2 cellular contexts compared by ENCODE assay signal in the genomic region with DNA sequence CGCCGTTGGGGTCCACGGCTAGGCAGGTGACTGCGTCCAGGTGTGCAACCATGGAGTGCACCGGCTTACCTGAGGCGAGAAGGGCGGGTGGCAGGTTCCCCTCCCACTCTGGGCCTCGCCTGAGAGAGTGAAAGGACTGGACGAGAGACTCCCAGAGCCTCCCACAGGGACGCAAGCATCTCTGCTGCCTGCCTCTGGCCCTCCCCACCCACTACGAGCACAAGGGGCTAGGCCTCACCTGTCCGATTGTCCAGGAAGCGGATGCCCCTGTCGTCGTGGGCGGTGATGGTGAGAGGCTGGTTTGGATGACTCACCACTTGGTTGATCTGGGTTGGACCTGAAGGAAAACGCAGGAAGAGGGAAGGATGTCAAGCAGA.
TF ChIP-seq lines count a peak whose summit lies in the region.

No MANE protein-coding gene starts in this region.

TF ChIP-seq in WTC11, 78 proteins besides CTCF, POLR2A, EP300 and RAD21:
- TF ChIP-seq TEAD1 (CRISPR knock-in tag; IDR thresholded peaks at IDR 0.05) = no peak

TF ChIP-seq in endothelial cell of umbilical vein, 7 proteins besides CTCF, POLR2A, EP300 and RAD21:
- TF ChIP-seq, protein P1, sequence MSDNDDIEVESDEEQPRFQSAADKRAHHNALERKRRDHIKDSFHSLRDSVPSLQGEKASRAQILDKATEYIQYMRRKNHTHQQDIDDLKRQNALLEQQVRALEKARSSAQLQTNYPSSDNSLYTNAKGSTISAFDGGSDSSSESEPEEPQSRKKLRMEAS (IDR thresholded peaks at IDR 0.05; ENCODE audit: insufficient read depth, insufficient read length) = no peak
- TF ChIP-seq MYC (IDR thresholded peaks at IDR 0.05; ENCODE audit: low read depth, low read length) = no peak
TF ChIP-seq in endothelial cell of umbilical vein: peak in this region for 0.
